ENCODE assay signal across 8 cellular contexts in genomic region chr2:177264539-177265385, GRCh38. TPM values are rescaled to one million over a fixed set of nuclear protein-coding genes. Genes with fewer than 3 reads are reported as not detected.
DNase-seq lines count a peak whose midpoint lies in the region; ATAC-seq and TF ChIP-seq lines count a peak whose summit lies in the region.

TSS of gene NFE2L2 (minus strand) at chr2:177264727. CDS start at chr2:177264576, 151 bp downstream.

- 0% methylated on average over 80 of the region's 80 CpGs for WGBS in ectodermal cell, 2 experiments

- DNase-seq in CD8-positive, alpha-beta T cell = peak; percentile 86 to 95 (median 91)
- peak; percentile 74 to 91 for DNase-seq in HL-60 (ENCODE audit: low read depth in 1 of 2, low spot score in 1 of 2)
- DNase-seq in NK-92 treated with Interleukin-12 subunit alpha and Interleukin-12 subunit beta, amount 100 ng/mL, for 24 hours (lab: John Stamatoyannopoulos, UW) = peak; percentile 93
- peak; percentile 85 to 93 for DNase-seq in activated CD8-positive, alpha-beta memory T cell treated with anti-CD3 and anti-CD28 coated beads for 1 hour (ENCODE audit: extremely low read depth in 1 of 2, low read depth in 1 of 2)
- peak; percentile 94 for DNase-seq in lower lobe of right lung
- peak; percentile 81 to 97 (median 88) for DNase-seq in stimulated activated CD4-positive, alpha-beta T cell treated with anti-CD3 and anti-CD28 coated beads, TNF-alpha, amount 100 ng/mL, for 1 hour (ENCODE audit: low read depth in 3 of 3, low spot score in 1 of 3)

- H3K9me3 ChIP-seq in CD8-positive, alpha-beta T cell (ENCODE audit: low read length) = no peaks in the 10 kb centered on the region
- H3K9me3 ChIP-seq in ectodermal cell (ENCODE audit: control insufficient read depth, low read length) (no peaks in the 10 kb centered on the region), lower lobe of right lung (no peaks in the 10 kb centered on the region)

- peaks cover 39% of the 10 kb centered on the region for H3K4me1 Mint-ChIP-seq in CD8-positive, alpha-beta T cell (ENCODE audit: low read depth)

- POLR2A ChIA-PET in CD8-positive, alpha-beta T cell (lab: Charles Lee) = interaction anchor here (0.7 to 5.1 kb wide), 33 partner anchors 9 to 1263 kb away, joined by 3 to 129 read pairs (median 13); partner anchors contain the start of genes AGPS, HNRNPA3 and LNPK

- TF ChIP-seq CTCF in CD8-positive, alpha-beta T cell (IDR thresholded peaks at IDR 0.05) = no peak
- no peak for TF ChIP-seq CTCF in HL-60 (IDR thresholded peaks at IDR 0.05; ENCODE audit: insufficient read depth, low read length)
- TF ChIP-seq CTCF in lower lobe of right lung (IDR thresholded peaks at IDR 0.05) = no peak

- H3K9me3 Mint-ChIP-seq in CD8-positive, alpha-beta T cell = no peaks in the 10 kb centered on the region

- H3K4me1 ChIP-seq in CD8-positive, alpha-beta T cell (ENCODE audit: insufficient read depth, low read length) = peaks cover 34% of the 10 kb centered on the region
- H3K4me1 ChIP-seq in ectodermal cell (ENCODE audit: control insufficient read depth, insufficient read depth, low read length) (peaks cover 3% of the 10 kb centered on the region), lower lobe of right lung (peaks cover 40% of the 10 kb centered on the region)

- intact Hi-C loops in CD8-positive, alpha-beta T cell (cut with DNase I, micrococcal nuclease) = loop anchor here (1.0 to 10.0 kb wide), 5 partner anchors 32 to 354 kb away; partner anchors contain the start of gene HNRNPA3 (in 1 of the 2)
- intact Hi-C loops in lower lobe of right lung (cut with DNase I) = loop anchor here (10.0 kb wide), 1 partner anchor 100 kb away; no protein-coding TSS in a partner anchor

- peak within 1 kb of the TSS; percentile 92 for H3K4me3 Mint-ChIP-seq in CD8-positive, alpha-beta T cell

- peaks cover 24% of the 10 kb centered on the region for H3K36me3 Mint-ChIP-seq in CD8-positive, alpha-beta T cell

- H3K36me3 ChIP-seq in CD8-positive, alpha-beta T cell (ENCODE audit: insufficient read depth, low read length) = no peaks in the 10 kb centered on the region
- H3K36me3 ChIP-seq in ectodermal cell (ENCODE audit: control insufficient read depth, insufficient read depth, low read length) (no peaks in the 10 kb centered on the region), lower lobe of right lung (no peaks in the 10 kb centered on the region)

- ATAC-seq in CD8-positive, alpha-beta T cell = peak; percentile 71
- ATAC-seq in GM19463 (IDR thresholded peaks at IDR 0.05; ENCODE audit: unreplicated experiment) (peak; percentile 64), lower lobe of right lung (peak; percentile 89 to 93)

- CTCF ChIA-PET in CD8-positive, alpha-beta T cell (lab: Charles Lee) = interaction anchor here (0.6 to 5.0 kb wide), 34 partner anchors 8 to 129 kb away, joined by 3 to 72 read pairs (median 5); partner anchors contain the start of gene HNRNPA3

- no peaks in the 10 kb centered on the region for H3K27me3 Mint-ChIP-seq in CD8-positive, alpha-beta T cell (ENCODE audit: low read depth)

- H3K27ac Mint-ChIP-seq in CD8-positive, alpha-beta T cell = peak within 1 kb of the TSS; percentile 99

- peak within 1 kb of the TSS; percentile 97 for H3K4me3 ChIP-seq in CD8-positive, alpha-beta T cell (ENCODE audit: low read depth, low read length)
- peak within 1 kb of the TSS; percentile 63 for H3K4me3 ChIP-seq in HL-60 (replicated peaks; ENCODE audit: insufficient read depth, low read length)
- H3K4me3 ChIP-seq in ectodermal cell (ENCODE audit: insufficient read depth, low read depth, low read length) = peak within 1 kb of the TSS; percentile 83
- peak within 1 kb of the TSS; percentile 94 for H3K4me3 ChIP-seq in lower lobe of right lung

- no peaks in the 10 kb centered on the region for H3K27me3 ChIP-seq in CD8-positive, alpha-beta T cell (ENCODE audit: insufficient read depth, low read length)
- no peaks in the 10 kb centered on the region for H3K27me3 ChIP-seq in HL-60 (ENCODE audit: insufficient read depth, poor library complexity, severe bottlenecking)
- H3K27me3 ChIP-seq in ectodermal cell (ENCODE audit: control insufficient read depth, insufficient read depth, low read length, poor library complexity, severe bottlenecking) = no peaks in the 10 kb centered on the region
- no peaks in the 10 kb centered on the region for H3K27me3 ChIP-seq in lower lobe of right lung (ENCODE audit: low read depth)

- H3K27ac ChIP-seq in CD8-positive, alpha-beta T cell (ENCODE audit: low read depth, low read length) = peak within 1 kb of the TSS; percentile 99
- H3K27ac ChIP-seq in HL-60 (replicated peaks) (peak within 1 kb of the TSS; percentile 99), ectodermal cell (ENCODE audit: insufficient read depth, low read depth, low read length, poor library complexity, severe bottlenecking) (peak within 1 kb of the TSS; percentile 94), lower lobe of right lung (peak within 1 kb of the TSS; percentile 100)

RNA-seq across cellular contexts. Expression of gene NFE2L2, which starts in this region (rescaled TPM):
- 10 to 100 TPM; 81.7 to 88.7 TPM for total RNA-seq in CD8-positive, alpha-beta T cell
- polyA plus RNA-seq in ectodermal cell (2013, experiment 1 of 4) = 31.9 TPM
- 25.7 TPM for polyA plus RNA-seq in ectodermal cell (2013, experiment 2 of 4)
- polyA plus RNA-seq in ectodermal cell (2013, experiment 3 of 4) = 23.7 TPM
- polyA plus RNA-seq in ectodermal cell (2013, experiment 4 of 4) = 28.3 TPM
- total RNA-seq in lower lobe of right lung = 105 TPM

Comparison
In these comparisons a context has a peak if more than half of its experiments do, and no peak if none do; other contexts are left out.
1. Peak in every context shown above with its lines: DNase-seq, ATAC-seq, H3K4me3 ChIP-seq and H3K27ac ChIP-seq.